1 cellular context compared by ENCODE assay signal in the genomic region with DNA sequence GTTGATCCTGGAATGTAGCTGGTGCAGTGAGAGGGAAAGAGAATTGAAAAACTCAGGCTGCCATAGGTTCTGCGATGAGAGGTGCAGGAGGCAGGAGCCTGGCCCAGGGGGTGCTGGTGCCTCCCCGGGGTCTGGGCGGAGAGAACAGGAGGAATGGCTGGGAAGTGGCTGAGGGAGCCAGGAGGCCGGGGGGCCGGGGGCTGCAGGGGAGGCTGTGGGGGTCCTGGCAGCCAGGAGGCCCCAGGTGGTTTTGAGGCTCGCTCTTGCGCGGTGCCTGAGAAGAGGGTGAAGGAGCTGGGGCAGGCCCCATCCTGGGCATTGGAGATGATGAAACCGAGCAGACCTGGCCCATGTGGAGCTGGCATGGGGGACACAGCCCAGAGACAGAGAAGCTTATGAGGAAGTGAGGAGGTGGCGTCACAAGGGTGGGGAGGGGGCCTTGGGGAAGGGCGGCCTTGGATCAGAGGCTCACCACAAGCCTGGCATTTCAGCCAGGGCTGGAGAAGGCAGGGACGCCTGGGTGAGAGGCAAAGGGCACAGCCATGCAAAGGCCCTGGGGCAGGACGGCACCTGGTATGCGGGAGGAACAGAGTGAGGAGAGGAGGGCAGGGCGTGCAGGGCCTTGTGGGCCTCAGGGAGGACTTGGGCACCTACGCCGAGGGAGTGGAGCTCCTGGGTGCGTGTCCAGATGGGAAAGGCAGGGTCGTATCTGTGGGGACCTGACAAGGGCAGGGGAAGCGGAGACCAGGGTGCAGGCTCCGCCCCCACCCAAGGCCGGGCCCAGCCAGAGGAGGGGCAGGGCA.
TF ChIP-seq lines count a peak whose summit lies in the region.

No MANE protein-coding gene starts in this region.

TF ChIP-seq in HCT116, 20 proteins besides CTCF, POLR2A, EP300 and RAD21:
- TF ChIP-seq ELF1 (IDR thresholded peaks at IDR 0.05; ENCODE audit: borderline replicate concordance, low read depth) (no peak), POLR2AphosphoS5 (IDR thresholded peaks at IDR 0.05; ENCODE audit: low read depth, low read length) (peak; percentile 27; the same call in 1 of the 2 replicates)
